In genomic region chr12:54419088-54419887, GRCh38 we compare ENCODE assay signal across 8 cellular contexts. TPM values are rescaled to one million over a fixed set of nuclear protein-coding genes. Genes with fewer than 3 reads are reported as not detected.
DNase-seq lines count a peak whose midpoint lies in the region; ATAC-seq, FAIRE-seq and TF ChIP-seq lines count a peak whose summit lies in the region.

Gene ITGA5 (minus strand): TSS chr12:54419266. CDS start chr12:54419198, 68 bp downstream.

- 8% methylated on average over 18 of the region's 46 CpGs for WGBS in A549 (ENCODE audit: missing lambda C conversion rate)
- WGBS in right lobe of liver (ENCODE audit: insufficient coverage, low coverage, low lambda C conversion rate, missing lambda C conversion rate), result 2% methylated on average over 7 of the region's 46 CpGs

- H3K36me3 ChIP-seq in right lobe of liver, result no peaks in the 10 kb centered on the region

- H3K9me3 Mint-ChIP-seq in activated B cell treated with CpG ODN at 0.5 μM for 24 hours, result no peaks in the 10 kb centered on the region
- H3K9me3 Mint-ChIP-seq in stimulated activated effector memory CD8-positive, alpha-beta T cell treated with anti-CD3 and anti-CD28 coated beads, Interleukin-12 subunit alpha, Interleukin-12 subunit beta, amount 100 ng/mL, for 72 hours, result no peaks in the 10 kb centered on the region

- CTCF ChIA-PET in A549 (lab: Yijun Ruan, JAX) (interaction anchor here (1.3 to 47.9 kb wide), 5 partner anchors 8 to 40 kb away, joined by 4 to 1279 read pairs (median 11); no protein-coding TSS in a partner anchor), activated B cell treated with CpG ODN at 0.5 μM for 24 hours (lab: Charles Lee) (interaction anchor here (1.5 to 1.9 kb wide), 2 partner anchors 20 to 21 kb away, joined by 3 to 6 read pairs; no protein-coding TSS in a partner anchor)

- peak; percentile 70 to 82 for ATAC-seq in A549
- peak; percentile 56 for ATAC-seq in activated B cell treated with CpG ODN at 0.5 μM for 24 hours (ENCODE audit: low read depth)
- peak; percentile 66 to 79 (median 70) for ATAC-seq in right lobe of liver
- ATAC-seq in stimulated activated effector memory CD8-positive, alpha-beta T cell treated with anti-CD3 and anti-CD28 coated beads, Interleukin-12 subunit alpha, Interleukin-12 subunit beta, amount 100 ng/mL, for 72 hours, result peak; percentile 56
- no peak for ATAC-seq in HG02938 (IDR thresholded peaks at IDR 0.05; ENCODE audit: unreplicated experiment)

- H3K27ac ChIP-seq in A549 (peak within 1 kb of the TSS; percentile 94 to 99), right lobe of liver (peak within 1 kb of the TSS; percentile 79 to 89 (median 86))

- TF ChIP-seq CTCF in A549 (IDR thresholded peaks at IDR 0.05), result no peak
- no peak for TF ChIP-seq CTCF in activated B cell treated with CpG ODN at 0.5 μM for 24 hours (IDR thresholded peaks at IDR 0.05)
- TF ChIP-seq CTCF in right lobe of liver (IDR thresholded peaks at IDR 0.05), result no peak

- TF ChIP-seq POLR2A in A549 (IDR thresholded peaks at IDR 0.05; ENCODE audit: low read length) (peak; percentile 68), right lobe of liver (IDR thresholded peaks at IDR 0.05) (peak; percentile 86)

- no peak for TF ChIP-seq RAD21 in A549 (conservative IDR thresholded peaks at IDR 0.05 in 1 of 2, IDR thresholded peaks at IDR 0.05 in 1 of 2)

- H3K27ac Mint-ChIP-seq in activated B cell treated with CpG ODN at 0.5 μM for 24 hours, result peak within 1 kb of the TSS; percentile 50
- peak within 1 kb of the TSS; percentile 98 for H3K27ac Mint-ChIP-seq in stimulated activated effector memory CD8-positive, alpha-beta T cell treated with anti-CD3 and anti-CD28 coated beads, Interleukin-12 subunit alpha, Interleukin-12 subunit beta, amount 100 ng/mL, for 72 hours

- intact Hi-C loops in activated B cell treated with CpG ODN at 0.5 μM for 24 hours (cut with micrococcal nuclease), result loop anchor here (10.0 kb wide), 1 partner anchor 146 kb away; no protein-coding TSS in a partner anchor
- intact Hi-C loops in right lobe of liver (cut with DNase I), result no loop called here

- H3K4me3 ChIP-seq in A549 (peak within 1 kb of the TSS; percentile 77), right lobe of liver (peak within 1 kb of the TSS; percentile 67 to 88 (median 70))

- H3K9me3 ChIP-seq in A549 (no peaks in the 10 kb centered on the region), right lobe of liver (no peaks in the 10 kb centered on the region)

- POLR2A ChIA-PET in A549 (lab: Yijun Ruan, JAX) (interaction anchor here (2.1 kb wide), 1 partner anchor 19 kb away, joined by 7 read pairs; no protein-coding TSS in a partner anchor), activated B cell treated with CpG ODN at 0.5 μM for 24 hours (lab: Charles Lee) (no interaction called here)

- peaks cover 53% of the 10 kb centered on the region for H3K4me1 Mint-ChIP-seq in activated B cell treated with CpG ODN at 0.5 μM for 24 hours
- H3K4me1 Mint-ChIP-seq in stimulated activated effector memory CD8-positive, alpha-beta T cell treated with anti-CD3 and anti-CD28 coated beads, Interleukin-12 subunit alpha, Interleukin-12 subunit beta, amount 100 ng/mL, for 72 hours, result peaks cover 74% of the 10 kb centered on the region

- FAIRE-seq in A549 (lab: Jason Lieb, UNC), result no peak

- peak within 1 kb of the TSS; percentile 83 for H3K4me3 Mint-ChIP-seq in activated B cell treated with CpG ODN at 0.5 μM for 24 hours
- peak within 1 kb of the TSS; percentile 93 for H3K4me3 Mint-ChIP-seq in stimulated activated effector memory CD8-positive, alpha-beta T cell treated with anti-CD3 and anti-CD28 coated beads, Interleukin-12 subunit alpha, Interleukin-12 subunit beta, amount 100 ng/mL, for 72 hours

- no peaks in the 10 kb centered on the region for H3K27me3 ChIP-seq in right lobe of liver

- peaks cover 20% of the 10 kb centered on the region for H3K27me3 Mint-ChIP-seq in activated B cell treated with CpG ODN at 0.5 μM for 24 hours

- peak within 1 kb of the TSS; percentile 81 for H3K4me2 ChIP-seq in A549

- H3K36me3 Mint-ChIP-seq in activated B cell treated with CpG ODN at 0.5 μM for 24 hours (ENCODE audit: low read depth), result no peaks in the 10 kb centered on the region
- peaks cover 37% of the 10 kb centered on the region for H3K36me3 Mint-ChIP-seq in stimulated activated effector memory CD8-positive, alpha-beta T cell treated with anti-CD3 and anti-CD28 coated beads, Interleukin-12 subunit alpha, Interleukin-12 subunit beta, amount 100 ng/mL, for 72 hours

- TF ChIP-seq EP300 in A549 (IDR thresholded peaks at IDR 0.05), result no peak

- peaks cover 71% of the 10 kb centered on the region for H3K4me1 ChIP-seq in A549
- H3K4me1 ChIP-seq in right lobe of liver, result peaks cover 0 to 32% (median 10%) of the 10 kb centered on the region in 4 donors

- peak; percentile 53 to 90 for DNase-seq in A549 (ENCODE audit: low read depth in 1 of 2, low spot score in 1 of 2)
- peak; percentile 78 for DNase-seq in HK-2 (ENCODE audit: unreplicated experiment)
- DNase-seq in activated B cell treated with CpG ODN at 0.5 μM for 24 hours, result no peak
- peak; percentile 82 for DNase-seq in ecto neural progenitor cell (ENCODE audit: low spot score)
- DNase-seq in right lobe of liver, result peak; percentile 87 to 89 (median 88)
- DNase-seq in stimulated activated effector memory CD8-positive, alpha-beta T cell treated with anti-CD3 and anti-CD28 coated beads, Interleukin-12 subunit alpha, Interleukin-12 subunit beta, amount 100 ng/mL, for 72 hours (ENCODE audit: low spot score in 2 of 2), result no peak
- no peak for DNase-seq in NCI-H345 (lab: John Stamatoyannopoulos, UW)

TF ChIP-seq in A549, 52 proteins besides CTCF, POLR2A, EP300 and RAD21:
- peak; percentile 43; the same call in 1 of the 2 replicates for TF ChIP-seq JUNB (IDR thresholded peaks at IDR 0.05)
- TF ChIP-seq JUN (IDR thresholded peaks at IDR 0.05), result peak in 1 of 2 experiments; percentile 54; a peak in 1 of 5 replicates
- no peak for TF ChIP-seq HOXA7 (CRISPR knock-in tag; IDR thresholded peaks at IDR 0.05)
- TF ChIP-seq PHF8 (IDR thresholded peaks at IDR 0.05; ENCODE audit: borderline replicate concordance, low read depth), result peak; percentile 47; the same call in 1 of the 2 replicates
- TF ChIP-seq FOSL2 (IDR thresholded peaks at IDR 0.05), result peak; percentile 49; the same call in 1 of the 2 replicates
- TF ChIP-seq FOSL2 (CRISPR knock-in tag; IDR thresholded peaks at IDR 0.05), result peak; percentile 74
- no peak for TF ChIP-seq NR3C1 (IDR thresholded peaks at IDR 0.05)
- 0 out of 3 replicates have a peak, but pooled peaks have one; percentile 58 for TF ChIP-seq BCL3 (IDR thresholded peaks at IDR 0.05)

RNA-seq across cellular contexts. Expression of gene ITGA5, which starts in this region (rescaled TPM):
- polyA plus RNA-seq in A549 (2011; rRNA removed) (31.7 and 36.1 TPM in 2 replicates), A549 (2017; fragmentation: RNase III; extraction: RNeasy Plus Mini Kit Qiagen cat#74134 plus additional on column Dnase treatment) (21.5 to 30.0 TPM (median 27.2 TPM) in 3 replicates)
- 16.5 and 22.7 TPM in 2 replicates for polyA plus RNA-seq in A549 (2012; cell fraction: cytosol; rRNA removed)
- polyA plus RNA-seq in A549 (2012; cell fraction: nucleus; rRNA removed), result 49.4 and 51.0 TPM in 2 replicates
- polyA minus RNA-seq in A549 (2011; rRNA and poly(A)+ RNA removed), result 57.4 and 67.8 TPM in 2 replicates
- total RNA-seq in activated B cell treated with CpG ODN at 0.5 μM for 24 hours (1.0 and 1.3 TPM in 2 replicates), right lobe of liver (10 to 100 TPM; 31.2 to 75.6 (median 35.5) TPM)

Comparison
In these comparisons a context has a peak if more than half of its experiments do, and no peak if none do; other contexts are left out.
1. RNA of gene ITGA5 (total RNA-seq): 31.2 to 75.6 TPM in right lobe of liver; 1.0 to 1.3 TPM in activated B cell treated with CpG ODN at 0.5 μM for 24 hours; every median in the first group is over 10 times any median in the second.
2. DNase-seq: peak in A549 (2 of 2), HK-2 (single experiment), ecto neural progenitor cell (single experiment) and right lobe of liver (3 of 3); none in activated B cell treated with CpG ODN at 0.5 μM for 24 hours (single experiment), stimulated activated effector memory CD8-positive, alpha-beta T cell treated with anti-CD3 and anti-CD28 coated beads, Interleukin-12 subunit alpha, Interleukin-12 subunit beta, amount 100 ng/mL, for 72 hours (0 of 2) and NCI-H345 (single experiment).